ENCODE assay signal across 1 cellular context in the genomic region with DNA sequence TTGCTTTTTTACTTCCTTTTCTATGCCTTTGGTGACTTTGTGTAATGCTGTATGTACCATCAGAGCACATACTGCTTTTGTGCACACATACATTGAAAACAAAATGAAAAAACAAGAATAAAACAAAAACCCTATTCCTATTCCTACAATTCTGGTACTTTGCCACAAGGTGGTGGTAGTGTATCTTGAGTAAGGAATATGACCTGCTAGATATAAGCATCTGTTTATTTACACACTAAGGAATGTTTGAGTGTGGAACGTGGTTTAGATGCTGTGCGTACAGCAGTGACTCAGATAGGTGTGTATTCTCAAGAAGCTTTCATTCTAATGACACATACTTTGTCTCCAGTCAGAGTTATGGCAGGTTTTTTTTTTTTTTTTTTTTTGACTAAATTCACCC.
TF ChIP-seq lines count a peak whose summit lies in the region.

No MANE protein-coding gene starts in this region.

TF ChIP-seq in HepG2, 621 proteins besides CTCF, POLR2A, EP300 and RAD21 (continued from another document and continues in another):
- TF ChIP-seq ZHX2 (IDR thresholded peaks at IDR 0.05; ENCODE audit: low read depth) (no peak), ZHX2 (CRISPR knock-in tag; IDR thresholded peaks at IDR 0.05; ENCODE audit: borderline replicate concordance) (no peak), PHF20 (CRISPR knock-in tag; IDR thresholded peaks at IDR 0.05) (no peak), HOXA7 (CRISPR knock-in tag; IDR thresholded peaks at IDR 0.05) (no peak), MED1 (CRISPR knock-in tag; IDR thresholded peaks at IDR 0.05) (peak; percentile 46; the same call in 1 of the 2 replicates), SKI (IDR thresholded peaks at IDR 0.05; ENCODE audit: partially characterized antibody) (no peak), HMG20A (CRISPR knock-in tag; IDR thresholded peaks at IDR 0.05; ENCODE audit: borderline replicate concordance) (peak; percentile 48; the same call in 1 of the 2 replicates), ZNF282 (IDR thresholded peaks at IDR 0.05; ENCODE audit: partially characterized antibody) (no peak), FOXK1 (CRISPR knock-in tag; IDR thresholded peaks at IDR 0.05; ENCODE audit: borderline replicate concordance, low read depth) (peak; percentile 54; the same call in 1 of the 2 replicates), SNRNP70 (IDR thresholded peaks at IDR 0.05; ENCODE audit: low read depth, low read length) (no peak), GATAD1 (CRISPR knock-in tag; IDR thresholded peaks at IDR 0.05) (0 out of 2 replicates have a peak, but pooled peaks have one; percentile 29), MLX (CRISPR knock-in tag; IDR thresholded peaks at IDR 0.05) (no peak), SAP130 (CRISPR knock-in tag; IDR thresholded peaks at IDR 0.05; ENCODE audit: low read depth) (peak; percentile 38; the same call in 1 of the 2 replicates), RXRB (CRISPR knock-in tag; IDR thresholded peaks at IDR 0.05; ENCODE audit: borderline replicate concordance) (peak; percentile 54; the same call in 1 of the 2 replicates), KDM1A (CRISPR knock-in tag; IDR thresholded peaks at IDR 0.05) (0 out of 2 replicates have a peak, but pooled peaks have one; percentile 50), GLI4 (CRISPR knock-in tag; IDR thresholded peaks at IDR 0.05; ENCODE audit: borderline replicate concordance) (no peak), MIER2 (CRISPR knock-in tag; IDR thresholded peaks at IDR 0.05) (no peak), ZNF841 (CRISPR knock-in tag; IDR thresholded peaks at IDR 0.05; ENCODE audit: borderline replicate concordance) (no peak), ZGPAT (CRISPR knock-in tag; IDR thresholded peaks at IDR 0.05) (peak; percentile 33; the same call in 1 of the 2 replicates), HNF1B (CRISPR knock-in tag; IDR thresholded peaks at IDR 0.05) (no peak), ZNF24 (IDR thresholded peaks at IDR 0.05) (0 out of 2 replicates have a peak, but pooled peaks have one; percentile 46), ZMAT5 (CRISPR knock-in tag; IDR thresholded peaks at IDR 0.05; ENCODE audit: borderline replicate concordance, low read depth) (no peak), SMARCC2 (IDR thresholded peaks at IDR 0.05) (no peak), ZBTB44 (CRISPR knock-in tag; IDR thresholded peaks at IDR 0.05) (no peak), DMAP1 (CRISPR knock-in tag; IDR thresholded peaks at IDR 0.05) (no peak), ZFP90 (CRISPR knock-in tag; IDR thresholded peaks at IDR 0.05; ENCODE audit: borderline replicate concordance) (no peak), SP1 (IDR thresholded peaks at IDR 0.05) (no peak), SP1 (CRISPR knock-in tag; IDR thresholded peaks at IDR 0.05) (no peak), GABPA (IDR thresholded peaks at IDR 0.05; ENCODE audit: low read depth, low read length) (no peak), GABPA (CRISPR knock-in tag; IDR thresholded peaks at IDR 0.05; ENCODE audit: low read depth) (peak; percentile 38; the same call in 1 of the 2 replicates), ZNF275 (CRISPR knock-in tag; IDR thresholded peaks at IDR 0.05; ENCODE audit: borderline replicate concordance) (no peak), HNF4A (CRISPR knock-in tag; IDR thresholded peaks at IDR 0.05) (no peak; the same call in 1 of the 2 replicates), ZNF451 (CRISPR knock-in tag; IDR thresholded peaks at IDR 0.05) (no peak), FOXP1 (IDR thresholded peaks at IDR 0.05) (no peak), FOXP1 (CRISPR knock-in tag; IDR thresholded peaks at IDR 0.05) (peak; percentile 77), PLRG1 (conservative IDR thresholded peaks at IDR 0.05) (no peak)
- TF ChIP-seq, protein P1, sequence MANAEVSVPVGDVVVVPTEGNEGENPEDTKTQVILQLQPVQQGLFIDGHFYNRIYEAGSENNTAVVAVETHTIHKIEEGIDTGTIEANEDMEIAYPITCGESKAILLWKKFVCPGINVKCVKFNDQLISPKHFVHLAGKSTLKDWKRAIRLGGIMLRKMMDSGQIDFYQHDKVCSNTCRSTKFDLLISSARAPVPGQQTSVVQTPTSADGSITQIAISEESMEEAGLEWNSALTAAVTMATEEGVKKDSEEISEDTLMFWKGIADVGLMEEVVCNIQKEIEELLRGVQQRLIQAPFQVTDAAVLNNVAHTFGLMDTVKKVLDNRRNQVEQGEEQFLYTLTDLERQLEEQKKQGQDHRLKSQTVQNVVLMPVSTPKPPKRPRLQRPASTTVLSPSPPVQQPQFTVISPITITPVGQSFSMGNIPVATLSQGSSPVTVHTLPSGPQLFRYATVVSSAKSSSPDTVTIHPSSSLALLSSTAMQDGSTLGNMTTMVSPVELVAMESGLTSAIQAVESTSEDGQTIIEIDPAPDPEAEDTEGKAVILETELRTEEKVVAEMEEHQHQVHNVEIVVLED (CRISPR knock-in tag; IDR thresholded peaks at IDR 0.05; ENCODE audit: borderline replicate concordance), result no peak
- TF ChIP-seq, protein P2, sequence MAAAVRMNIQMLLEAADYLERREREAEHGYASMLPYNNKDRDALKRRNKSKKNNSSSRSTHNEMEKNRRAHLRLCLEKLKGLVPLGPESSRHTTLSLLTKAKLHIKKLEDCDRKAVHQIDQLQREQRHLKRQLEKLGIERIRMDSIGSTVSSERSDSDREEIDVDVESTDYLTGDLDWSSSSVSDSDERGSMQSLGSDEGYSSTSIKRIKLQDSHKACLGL (CRISPR knock-in tag; IDR thresholded peaks at IDR 0.05), result no peak
- TF ChIP-seq, protein P3, sequence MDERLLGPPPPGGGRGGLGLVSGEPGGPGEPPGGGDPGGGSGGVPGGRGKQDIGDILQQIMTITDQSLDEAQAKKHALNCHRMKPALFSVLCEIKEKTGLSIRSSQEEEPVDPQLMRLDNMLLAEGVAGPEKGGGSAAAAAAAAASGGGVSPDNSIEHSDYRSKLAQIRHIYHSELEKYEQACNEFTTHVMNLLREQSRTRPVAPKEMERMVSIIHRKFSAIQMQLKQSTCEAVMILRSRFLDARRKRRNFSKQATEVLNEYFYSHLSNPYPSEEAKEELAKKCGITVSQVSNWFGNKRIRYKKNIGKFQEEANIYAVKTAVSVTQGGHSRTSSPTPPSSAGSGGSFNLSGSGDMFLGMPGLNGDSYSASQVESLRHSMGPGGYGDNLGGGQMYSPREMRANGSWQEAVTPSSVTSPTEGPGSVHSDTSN (CRISPR knock-in tag; IDR thresholded peaks at IDR 0.05), result no peak
- TF ChIP-seq, protein P4, sequence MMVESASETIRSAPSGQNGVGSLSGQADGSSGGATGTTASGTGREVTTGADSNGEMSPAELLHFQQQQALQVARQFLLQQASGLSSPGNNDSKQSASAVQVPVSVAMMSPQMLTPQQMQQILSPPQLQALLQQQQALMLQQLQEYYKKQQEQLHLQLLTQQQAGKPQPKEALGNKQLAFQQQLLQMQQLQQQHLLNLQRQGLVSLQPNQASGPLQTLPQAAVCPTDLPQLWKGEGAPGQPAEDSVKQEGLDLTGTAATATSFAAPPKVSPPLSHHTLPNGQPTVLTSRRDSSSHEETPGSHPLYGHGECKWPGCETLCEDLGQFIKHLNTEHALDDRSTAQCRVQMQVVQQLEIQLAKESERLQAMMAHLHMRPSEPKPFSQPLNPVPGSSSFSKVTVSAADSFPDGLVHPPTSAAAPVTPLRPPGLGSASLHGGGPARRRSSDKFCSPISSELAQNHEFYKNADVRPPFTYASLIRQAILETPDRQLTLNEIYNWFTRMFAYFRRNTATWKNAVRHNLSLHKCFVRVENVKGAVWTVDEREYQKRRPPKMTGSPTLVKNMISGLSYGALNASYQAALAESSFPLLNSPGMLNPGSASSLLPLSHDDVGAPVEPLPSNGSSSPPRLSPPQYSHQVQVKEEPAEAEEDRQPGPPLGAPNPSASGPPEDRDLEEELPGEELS (CRISPR knock-in tag; IDR thresholded peaks at IDR 0.05), result peak; percentile 50; the same call in 1 of the 2 replicates
